ENCODE assay signal across 20 cellular contexts in genomic region chr17:79174193-79174765, GRCh38.
"Had no signal": no experiment of that assay in that cellular context is flagged by ENCODE, and none has a peak within 500 bp of the region (broad histone marks: within the 10 kb centered on the region; RNA-seq: fewer than 3 reads in every experiment).

No MANE protein-coding gene starts in this region.

- H3K4me1 Mint-ChIP-seq: stimulated activated naive B cell treated with anti-CD40 and anti-IgM and Interleukin-4, amounts not matched to agents 10 μg/mL and 1 μg/mL and 100 μg/mL, for 72 hours; stimulated activated naive CD8-positive, alpha-beta T cell treated with anti-CD3 and anti-CD28 coated beads, Interleukin-15, amount 100 ng/mL, for 72 hours had no signal

- H3K9me3 ChIP-seq: heart right ventricle, sigmoid colon, testis, transverse colon had no signal

- FAIRE-seq: islet of Langerhans had no signal

- H3K36me3 Mint-ChIP-seq: naive B cell; stimulated activated naive B cell treated with anti-CD40 and anti-IgM and Interleukin-4, amounts not matched to agents 10 μg/mL and 1 μg/mL and 100 μg/mL, for 72 hours had no signal

- H3K27ac ChIP-seq: dorsolateral prefrontal cortex, heart right ventricle, sigmoid colon, skin epidermis, testis, transverse colon had no signal

- H3K9me3 Mint-ChIP-seq: naive B cell; nephron progenitor cell; stimulated activated naive B cell treated with anti-CD40 and anti-IgM and Interleukin-4, amounts not matched to agents 10 μg/mL and 1 μg/mL and 100 μg/mL, for 72 hours; stimulated activated naive CD8-positive, alpha-beta T cell treated with anti-CD3 and anti-CD28 coated beads, Interleukin-15, amount 100 ng/mL, for 72 hours had no signal

- H3K27ac Mint-ChIP-seq: naive B cell; nephron progenitor cell; stimulated activated naive B cell treated with anti-CD40 and anti-IgM and Interleukin-4, amounts not matched to agents 10 μg/mL and 1 μg/mL and 100 μg/mL, for 72 hours had no signal

- DNase-seq: cortex of kidney; dorsolateral prefrontal cortex; effector CD8-positive, alpha-beta T cell; foreskin melanocyte; heart right ventricle; hypothalamus; kidney glomerular epithelial cell; mesendoderm; naive B cell; nephron progenitor cell; posterior cingulate gyrus; sigmoid colon; stimulated activated CD4-positive, alpha-beta T cell treated with anti-CD3 and anti-CD28 coated beads, Interleukin-2, amount 100 ng/mL, for 24 hours; stimulated activated CD4-positive, alpha-beta T cell treated with anti-CD3 and anti-CD28 coated beads, Interleukin-4, amount 100 ng/mL, for 4 hours; stimulated activated naive B cell treated with anti-CD40 and anti-IgM and Interleukin-4, amounts not matched to agents 10 μg/mL and 1 μg/mL and 100 μg/mL, for 72 hours; stimulated activated naive CD8-positive, alpha-beta T cell treated with anti-CD3 and anti-CD28 coated beads, Interleukin-15, amount 100 ng/mL, for 72 hours; testis; transverse colon had no signal

- H3K4me1 ChIP-seq: heart right ventricle, sigmoid colon, testis, transverse colon had no signal

- H3K36me3 ChIP-seq: heart right ventricle, sigmoid colon, transverse colon had no signal

- ATAC-seq: heart right ventricle; stimulated activated naive B cell treated with anti-CD40 and anti-IgM and Interleukin-4, amounts not matched to agents 10 μg/mL and 1 μg/mL and 100 μg/mL, for 72 hours; stimulated activated naive CD8-positive, alpha-beta T cell treated with anti-CD3 and anti-CD28 coated beads, Interleukin-15, amount 100 ng/mL, for 72 hours had no signal

- H3K27me3 ChIP-seq: sigmoid colon, testis, transverse colon had no signal

- H3K4me3 ChIP-seq: dorsolateral prefrontal cortex, heart right ventricle, sigmoid colon, skin epidermis, testis, transverse colon had no signal

- H3K4me3 Mint-ChIP-seq: naive B cell; nephron progenitor cell; stimulated activated naive B cell treated with anti-CD40 and anti-IgM and Interleukin-4, amounts not matched to agents 10 μg/mL and 1 μg/mL and 100 μg/mL, for 72 hours; stimulated activated naive CD8-positive, alpha-beta T cell treated with anti-CD3 and anti-CD28 coated beads, Interleukin-15, amount 100 ng/mL, for 72 hours had no signal
